In the genomic region with DNA sequence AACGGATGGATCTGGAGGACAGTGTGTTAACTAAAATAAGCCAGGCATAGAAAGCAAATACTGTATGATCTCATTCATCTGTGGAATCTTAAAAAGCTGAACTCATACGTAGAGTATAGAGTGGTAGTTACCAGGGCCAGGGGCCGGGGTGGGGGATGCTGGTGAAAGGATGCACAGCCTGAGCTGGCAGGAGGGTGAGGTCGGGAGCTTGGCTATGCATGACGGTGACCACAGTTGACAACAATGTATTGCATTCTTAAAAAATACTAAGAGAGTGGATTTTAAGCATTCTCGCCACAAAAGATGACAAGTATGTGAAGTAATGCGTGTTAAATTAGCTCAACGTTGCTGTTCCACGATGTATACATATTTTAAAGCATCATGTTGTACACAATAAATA, we compare ENCODE assay signal across 23 cellular contexts.
"Had no signal": no experiment of that assay in that cellular context is flagged by ENCODE, and none has a peak within 500 bp of the region (broad histone marks: within the 10 kb centered on the region; RNA-seq: fewer than 3 reads in every experiment).

No MANE protein-coding gene starts in this region.

- H3K27me3 Mint-ChIP-seq: type B pancreatic cell had no signal

- H3K9me3 Mint-ChIP-seq: natural killer cell treated with Interleukin-12 subunit alpha and Interleukin-12 subunit beta and Interleukin-15 and Interleukin-18, amount 100 ng/mL, for 72 hours; stimulated activated effector memory CD8-positive, alpha-beta T cell treated with anti-CD3 and anti-CD28 coated beads, Interleukin-12 subunit alpha, Interleukin-12 subunit beta, amount 100 ng/mL, for 72 hours; stimulated activated naive CD8-positive, alpha-beta T cell treated with anti-CD3 and anti-CD28 coated beads, Interleukin-15, Interleukin-2, amounts not matched to agents 100 ng/mL and 50 ng/mL, for 24 hours; type B pancreatic cell had no signal

- H3K9me3 ChIP-seq: colonic mucosa, ovary, uterus had no signal

- H3K27me3 ChIP-seq: colonic mucosa, foreskin keratinocyte, neural progenitor cell, ovary, uterus had no signal

- H3K36me3 Mint-ChIP-seq: natural killer cell treated with Interleukin-12 subunit alpha and Interleukin-12 subunit beta and Interleukin-15 and Interleukin-18, amount 100 ng/mL, for 72 hours; neural progenitor cell; stimulated activated effector memory CD8-positive, alpha-beta T cell treated with anti-CD3 and anti-CD28 coated beads, Interleukin-12 subunit alpha, Interleukin-12 subunit beta, amount 100 ng/mL, for 72 hours; type B pancreatic cell had no signal

- DNase-seq: cerebellar nuclear complex; colonic mucosa; dermis blood vessel endothelial cell; erythroblast; foreskin keratinocyte; hippocampal formation; kidney glomerular epithelial cell; mesenchymal stem cell; midbrain; nucleus accumbens; small intestine; stimulated activated CD4-positive, alpha-beta T cell treated with anti-CD3 and anti-CD28 coated beads, Interleukin-2, amount 100 ng/mL, for 48 hours had no signal

- H3K36me3 ChIP-seq: colonic mucosa, neural progenitor cell, ovary, uterus had no signal

- H3K27ac ChIP-seq: colonic mucosa, foreskin keratinocyte, neural progenitor cell, ovary, uterus had no signal

- H3K4me1 Mint-ChIP-seq: endodermal cell; neural progenitor cell; stimulated activated effector memory CD8-positive, alpha-beta T cell treated with anti-CD3 and anti-CD28 coated beads, Interleukin-12 subunit alpha, Interleukin-12 subunit beta, amount 100 ng/mL, for 72 hours had no signal

- FAIRE-seq: endothelial cell of umbilical vein, small intestine had no signal

- H3K27ac Mint-ChIP-seq: endodermal cell; natural killer cell treated with Interleukin-12 subunit alpha and Interleukin-12 subunit beta and Interleukin-15 and Interleukin-18, amount 100 ng/mL, for 72 hours; neural progenitor cell; stimulated activated effector memory CD8-positive, alpha-beta T cell treated with anti-CD3 and anti-CD28 coated beads, Interleukin-12 subunit alpha, Interleukin-12 subunit beta, amount 100 ng/mL, for 72 hours; stimulated activated naive CD8-positive, alpha-beta T cell treated with anti-CD3 and anti-CD28 coated beads, Interleukin-15, Interleukin-2, amounts not matched to agents 100 ng/mL and 50 ng/mL, for 24 hours; type B pancreatic cell had no signal

- H3K4me3 ChIP-seq: colonic mucosa, lung, neural progenitor cell, ovary, uterus had no signal

- H3K4me3 Mint-ChIP-seq: endodermal cell; natural killer cell treated with Interleukin-12 subunit alpha and Interleukin-12 subunit beta and Interleukin-15 and Interleukin-18, amount 100 ng/mL, for 72 hours; neural progenitor cell; stimulated activated effector memory CD8-positive, alpha-beta T cell treated with anti-CD3 and anti-CD28 coated beads, Interleukin-12 subunit alpha, Interleukin-12 subunit beta, amount 100 ng/mL, for 72 hours; stimulated activated naive CD8-positive, alpha-beta T cell treated with anti-CD3 and anti-CD28 coated beads, Interleukin-15, Interleukin-2, amounts not matched to agents 100 ng/mL and 50 ng/mL, for 24 hours; type B pancreatic cell had no signal

- H3K4me1 ChIP-seq: colonic mucosa, foreskin keratinocyte, neural progenitor cell, uterus had no signal

- ATAC-seq: foreskin keratinocyte; natural killer cell treated with Interleukin-12 subunit alpha and Interleukin-12 subunit beta and Interleukin-15 and Interleukin-18, amount 100 ng/mL, for 72 hours; right cardiac atrium; stimulated activated effector memory CD8-positive, alpha-beta T cell treated with anti-CD3 and anti-CD28 coated beads, Interleukin-12 subunit alpha, Interleukin-12 subunit beta, amount 100 ng/mL, for 72 hours had no signal
